Comparison of ENCODE assay signal across 27 cellular contexts in the genomic region with DNA sequence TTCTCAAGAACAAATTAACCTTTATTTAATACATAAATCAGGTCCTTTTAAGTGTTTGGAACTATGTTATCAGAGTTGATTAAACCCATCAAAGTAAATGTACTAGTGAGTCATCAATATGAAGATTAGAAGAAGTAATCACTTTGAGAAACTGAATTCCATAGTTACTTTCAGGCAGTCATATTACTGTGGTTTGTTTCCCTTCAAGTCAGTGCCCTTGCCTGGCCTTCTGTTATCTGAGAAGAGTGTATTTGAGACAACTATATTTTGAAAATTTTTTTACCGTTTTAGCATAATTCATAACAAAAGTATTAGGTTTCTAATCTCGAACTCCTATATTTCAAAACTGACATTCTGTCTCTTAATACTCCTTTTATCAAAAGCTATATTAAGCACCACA.
"Had no signal": no experiment of that assay in that cellular context is flagged by ENCODE, and none has a peak within 500 bp of the region (broad histone marks: within the 10 kb centered on the region; RNA-seq: fewer than 3 reads in every experiment).

No MANE protein-coding gene starts in this region.

- DNase-seq: cortex of kidney; effector memory CD8-positive, alpha-beta T cell; erythroblast; esophagus squamous epithelium; head of caudate nucleus; islet precursor cell; kidney glomerular epithelial cell; left colon; left ventricle myocardium superior; lower lobe of right lung; natural killer cell; occipital lobe; ovary; retina; right lobe of liver; stimulated activated CD4-positive, alpha-beta T cell treated with anti-CD3 and anti-CD28 coated beads, Interleukin-12 subunit alpha, Interleukin-12 subunit beta, amount 100 ng/mL, for 4 hours; stimulated activated CD4-positive, alpha-beta T cell treated with anti-CD3 and anti-CD28 coated beads, Interleukin-1b, Interleukin-23, amount 100 ng/mL, for 48 hours; stimulated activated CD4-positive, alpha-beta T cell treated with anti-CD3 and anti-CD28 coated beads, Interleukin-4, amount 100 ng/mL, for 1 hour; stimulated activated CD8-positive, alpha-beta memory T cell treated with anti-CD3 and anti-CD28 coated beads, Interleukin-4, amount 100 ng/mL, for 48 hours; stimulated activated naive CD4-positive, alpha-beta T cell; stimulated activated naive CD8-positive, alpha-beta T cell treated with anti-CD3 and anti-CD28 coated beads, Interleukin-15, amount 100 ng/mL, for 72 hours; thyroid gland; trophoblast cell had no signal

- H3K27ac ChIP-seq: esophagus squamous epithelium, lower lobe of right lung, ovary, right lobe of liver, suprapubic skin, thyroid gland, vagina had no signal

- FAIRE-seq: frontal cortex had no signal

- ATAC-seq: effector memory CD8-positive, alpha-beta T cell; left colon; left ventricle myocardium superior; lower lobe of right lung; natural killer cell; right lobe of liver; stimulated activated naive CD8-positive, alpha-beta T cell treated with anti-CD3 and anti-CD28 coated beads, Interleukin-15, amount 100 ng/mL, for 72 hours had no signal

- H3K36me3 ChIP-seq: lower lobe of right lung, ovary, thyroid gland had no signal

- H3K9me3 ChIP-seq: esophagus squamous epithelium, lower lobe of right lung, ovary, right lobe of liver, suprapubic skin, thyroid gland, vagina had no signal

- H3K27me3 ChIP-seq: esophagus squamous epithelium, ovary, right lobe of liver, suprapubic skin, thyroid gland, vagina had no signal

- H3K4me3 ChIP-seq: esophagus squamous epithelium, lower lobe of right lung, ovary, right lobe of liver, smooth muscle cell, suprapubic skin, thyroid gland, vagina had no signal

- H3K4me1 ChIP-seq: esophagus squamous epithelium, lower lobe of right lung, suprapubic skin, thyroid gland had no signal
